Comparison of ENCODE assay signal across 8 cellular contexts in the genomic region with DNA sequence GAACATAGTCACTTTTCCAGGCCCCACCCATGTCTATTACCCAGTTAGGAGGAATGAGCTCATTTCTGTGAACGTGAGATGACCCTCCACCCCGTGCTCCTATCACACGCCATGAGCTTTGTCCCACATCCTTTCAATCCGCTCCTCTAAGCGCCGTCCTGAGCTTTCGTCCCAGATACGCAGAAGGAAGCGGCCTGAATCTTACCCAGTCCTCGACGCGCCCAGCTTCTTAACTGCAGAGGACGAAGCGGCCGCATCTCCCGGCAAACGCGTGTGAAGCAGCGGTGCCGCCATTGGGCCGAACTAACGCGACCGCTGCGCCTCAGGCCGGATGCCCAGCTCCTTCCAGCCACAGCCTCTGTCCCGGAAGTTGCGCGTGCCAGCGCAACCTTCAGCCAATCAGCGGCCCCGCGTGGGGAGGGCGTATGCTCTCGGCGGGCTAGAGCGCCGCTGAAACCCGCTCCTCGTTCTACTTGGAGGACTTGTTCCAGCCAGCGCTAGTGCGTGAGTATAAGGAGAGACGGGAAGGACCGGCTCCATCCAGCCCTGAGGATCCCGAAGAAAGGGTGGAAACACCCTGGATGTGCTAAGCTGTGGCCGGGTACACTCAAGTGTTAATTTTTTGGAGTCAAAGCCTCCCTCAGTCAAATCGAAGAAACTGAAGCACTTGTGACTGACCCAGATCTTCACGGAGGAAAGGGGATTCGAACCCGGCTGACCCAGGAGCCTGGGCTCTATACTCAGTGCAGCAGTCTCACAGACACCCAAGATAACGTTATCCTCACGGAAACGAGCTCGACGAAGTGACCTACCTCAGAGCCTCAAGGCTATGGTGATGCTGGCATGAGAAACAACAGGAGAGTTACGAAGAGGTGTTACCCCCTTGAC. TPM values are rescaled to one million over a fixed set of nuclear protein-coding genes. Genes with fewer than 3 reads are reported as not detected.
A peak's percentile ranks its signal among the peaks of the same experiment; 100 is the strongest.
DNase-seq lines count a peak whose midpoint lies in the region; ATAC-seq and TF ChIP-seq lines count a peak whose summit lies in the region.
"Not testable (repeated sequence)": the region's sequence is repeated elsewhere in the genome, so short reads cannot be mapped to it uniquely, and the experiment has no call there.

A gene with protein sequence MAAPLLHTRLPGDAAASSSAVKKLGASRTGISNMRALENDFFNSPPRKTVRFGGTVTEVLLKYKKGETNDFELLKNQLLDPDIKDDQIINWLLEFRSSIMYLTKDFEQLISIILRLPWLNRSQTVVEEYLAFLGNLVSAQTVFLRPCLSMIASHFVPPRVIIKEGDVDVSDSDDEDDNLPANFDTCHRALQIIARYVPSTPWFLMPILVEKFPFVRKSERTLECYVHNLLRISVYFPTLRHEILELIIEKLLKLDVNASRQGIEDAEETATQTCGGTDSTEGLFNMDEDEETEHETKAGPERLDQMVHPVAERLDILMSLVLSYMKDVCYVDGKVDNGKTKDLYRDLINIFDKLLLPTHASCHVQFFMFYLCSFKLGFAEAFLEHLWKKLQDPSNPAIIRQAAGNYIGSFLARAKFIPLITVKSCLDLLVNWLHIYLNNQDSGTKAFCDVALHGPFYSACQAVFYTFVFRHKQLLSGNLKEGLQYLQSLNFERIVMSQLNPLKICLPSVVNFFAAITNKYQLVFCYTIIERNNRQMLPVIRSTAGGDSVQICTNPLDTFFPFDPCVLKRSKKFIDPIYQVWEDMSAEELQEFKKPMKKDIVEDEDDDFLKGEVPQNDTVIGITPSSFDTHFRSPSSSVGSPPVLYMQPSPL (minus strand): TSS at position 333 of the 888 bp plus-strand sequence. CDS start 39 bp downstream, at position 294.

- H3K36me3 ChIP-seq in breast epithelium: not testable (repeated sequence)

- H3K27ac ChIP-seq in VCaP (peak within 1 kb of the TSS; percentile 41), breast epithelium (peak within 1 kb of the TSS; percentile 85 to 93), skin epidermis (peak within 1 kb of the TSS; percentile 41 to 91 (median 79))

- in situ Hi-C loops in ACHN (cut with HindIII; ENCODE audit: low pct_ligation_motif_present, low pct_unique_long_range_greater_than_20kb, low sequenced_read_pairs): not testable (repeated sequence)

- H3K4me3 ChIP-seq in breast epithelium (peak within 1 kb of the TSS; percentile 46 to 92 (median 69)), iPS-18c (ENCODE audit: insufficient read depth, low read depth, low read length) (peak within 1 kb of the TSS; percentile 78), skin epidermis (peak within 1 kb of the TSS; percentile 48 to 70 (median 58))

- intact Hi-C loops in breast epithelium (cut with DNase I; ENCODE audit: low total_unique reads): not testable (repeated sequence)

- H3K4me1 ChIP-seq in breast epithelium: not testable (repeated sequence)

- H3K27me3 ChIP-seq in breast epithelium: not testable (repeated sequence)

- not testable (repeated sequence) for H3K9me3 ChIP-seq in breast epithelium; iPS-18c (ENCODE audit: control insufficient read depth, insufficient read depth, low read length)

- DNase-seq in ACHN (peak; percentile 95), NCI-H2196 (lab: John Stamatoyannopoulos, UW; ENCODE audit: unreplicated experiment) (peak; percentile 94), breast epithelium (ENCODE audit: low spot score in 2 of 2) (peak; percentile 90 to 92)

- peak; percentile 97 for ATAC-seq in GM18873 (IDR thresholded peaks at IDR 0.05; ENCODE audit: low FRiP score, unreplicated experiment)
- peak; percentile 98 for ATAC-seq in HG03135 (IDR thresholded peaks at IDR 0.05; ENCODE audit: unreplicated experiment)

- TF ChIP-seq POLR2A in breast epithelium (IDR thresholded peaks at IDR 0.05): peak; percentile 53

- TF ChIP-seq CTCF in VCaP (conservative IDR thresholded peaks at IDR 0.05); breast epithelium (IDR thresholded peaks at IDR 0.05): not testable (repeated sequence)

RNA-seq across cellular contexts. Expression of the gene that starts here (rescaled TPM):
- 10 to 100 TPM; 37.4 to 43.8 (median 38.0) TPM for total RNA-seq in breast epithelium

Comparison
In these comparisons a context has a peak if more than half of its experiments do, and no peak if none do; other contexts are left out.
1. Peak in every context shown above with its lines: DNase-seq, ATAC-seq, H3K4me3 ChIP-seq and H3K27ac ChIP-seq.